5 cellular contexts compared by ENCODE assay signal in the genomic region with DNA sequence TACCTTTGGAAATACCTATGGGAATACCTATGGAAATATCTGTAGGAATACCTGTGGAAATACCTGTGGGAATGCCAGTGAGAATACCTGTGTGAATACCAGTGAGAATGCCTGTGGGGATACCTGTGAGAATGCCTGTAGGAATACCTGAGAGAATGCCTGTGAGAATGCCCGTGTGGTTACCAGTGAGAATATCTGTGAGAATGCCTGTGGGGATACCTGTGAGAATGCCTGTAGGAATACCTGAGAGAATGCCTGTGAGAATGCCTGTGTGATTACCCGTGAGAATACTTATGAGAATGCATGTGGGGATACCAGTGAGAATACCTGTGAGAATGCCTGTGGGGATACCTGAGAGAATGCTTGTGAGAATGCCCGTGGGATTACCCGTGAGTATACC. TPM values are rescaled to one million over a fixed set of nuclear protein-coding genes. Genes with fewer than 3 reads are reported as not detected.
"Had no signal": no experiment of that assay in that cellular context is flagged by ENCODE, and none has a peak within 500 bp of the region (broad histone marks: within the 10 kb centered on the region; RNA-seq: fewer than 3 reads in every experiment).

No MANE protein-coding gene starts in this region.

RNA-seq across cellular contexts. Expression of a gene that starts 15.9 kb away (rescaled TPM):
- total RNA-seq: GM23248, H1, H9, HT-29, IMR-90 had no signal
- polyA plus RNA-seq: GM23248, H1, IMR-90 had no signal
